In genomic region chr4:73454920-73455319, GRCh38 we compare ENCODE assay signal across 32 cellular contexts. TPM values are rescaled to one million over a fixed set of nuclear protein-coding genes. Genes with fewer than 3 reads are reported as not detected.
"Had no signal": no experiment of that assay in that cellular context is flagged by ENCODE, and none has a peak within 500 bp of the region (broad histone marks: within the 10 kb centered on the region; RNA-seq: fewer than 3 reads in every experiment).

No MANE protein-coding gene starts in this region.

- DNase-seq: stimulated activated CD4-positive, alpha-beta T cell treated with anti-CD3 and anti-CD28 coated beads, Interleukin-2, amount 100 ng/mL, for 48 hours; stimulated activated CD4-positive, alpha-beta T cell treated with anti-CD3 and anti-CD28 coated beads, Interleukin-4, amount 100 ng/mL, for 1 hour; stimulated activated CD4-positive, alpha-beta T cell treated with anti-CD3 and anti-CD28 coated beads, Interleukin-4, amount 100 ng/mL, for 24 hours; stimulated activated CD4-positive, alpha-beta T cell treated with anti-CD3 and anti-CD28 coated beads, Interleukin-4, amount 100 ng/mL, for 4 hours; stimulated activated CD8-positive, alpha-beta memory T cell treated with anti-CD3 and anti-CD28 coated beads, Interleukin-4, amount 100 ng/mL, for 48 hours; stimulated activated naive CD4-positive, alpha-beta T cell; stimulated activated naive CD4-positive, alpha-beta T cell treated with Interleukin-2 at 50 U/mL for 16 hours; stimulated activated naive CD8-positive, alpha-beta T cell treated with anti-CD3 and anti-CD28 coated beads, Interleukin-15, amount 100 ng/mL, for 72 hours; stimulated activated naive CD8-positive, alpha-beta T cell treated with anti-CD3 and anti-CD28 coated beads, Interleukin-15, Interleukin-2, amounts not matched to agents 100 U/mL and 50 U/mL, for 24 hours; stomach; substantia nigra; testis; thyroid gland; tibial artery; transverse colon; trophoblast cell; upper lobe of left lung; upper lobe of right lung; uterus had no signal

- H3K36me3 ChIP-seq: stomach, suprapubic skin, thoracic aorta, thyroid gland, tibial artery, tibial nerve, transverse colon, upper lobe of left lung, upper lobe of right lung, uterus, vagina had no signal

- ATAC-seq: stimulated activated effector memory CD8-positive, alpha-beta T cell treated with anti-CD3 and anti-CD28 coated beads, Interleukin-12 subunit alpha, Interleukin-12 subunit beta, amount 100 ng/mL, for 72 hours; stimulated activated memory B cell treated with anti-CD40 and anti-IgM and Interleukin-4, amounts not matched to agents 10 μg/mL and 1 μg/mL and 100 μg/mL, for 72 hours; stimulated activated naive CD8-positive, alpha-beta T cell treated with anti-CD3 and anti-CD28 coated beads, Interleukin-15, amount 100 ng/mL, for 72 hours; stimulated activated naive CD8-positive, alpha-beta T cell treated with anti-CD3 and anti-CD28 coated beads, Interleukin-15, Interleukin-2, amounts not matched to agents 100 U/mL and 50 U/mL, for 24 hours; upper lobe of right lung had no signal

- H3K4me1 Mint-ChIP-seq: stimulated activated effector memory CD8-positive, alpha-beta T cell treated with anti-CD3 and anti-CD28 coated beads, Interleukin-12 subunit alpha, Interleukin-12 subunit beta, amount 100 ng/mL, for 72 hours; stimulated activated memory B cell treated with anti-CD40 and anti-IgM and Interleukin-4, amounts not matched to agents 10 μg/mL and 1 μg/mL and 100 μg/mL, for 72 hours; stimulated activated naive CD8-positive, alpha-beta T cell treated with anti-CD3 and anti-CD28 coated beads, Interleukin-15, amount 100 ng/mL, for 72 hours had no signal

- FAIRE-seq: urothelium cell line had no signal

- H3K4me3 Mint-ChIP-seq: stimulated activated effector memory CD8-positive, alpha-beta T cell treated with anti-CD3 and anti-CD28 coated beads, Interleukin-12 subunit alpha, Interleukin-12 subunit beta, amount 100 ng/mL, for 72 hours; stimulated activated memory B cell treated with anti-CD40 and anti-IgM and Interleukin-4, amounts not matched to agents 10 μg/mL and 1 μg/mL and 100 μg/mL, for 72 hours; stimulated activated naive CD8-positive, alpha-beta T cell treated with anti-CD3 and anti-CD28 coated beads, Interleukin-15, amount 100 ng/mL, for 72 hours; stimulated activated naive CD8-positive, alpha-beta T cell treated with anti-CD3 and anti-CD28 coated beads, Interleukin-15, Interleukin-2, amounts not matched to agents 100 ng/mL and 50 ng/mL, for 24 hours; type B pancreatic cell had no signal

- H3K9me3 Mint-ChIP-seq: stimulated activated memory B cell treated with anti-CD40 and anti-IgM and Interleukin-4, amounts not matched to agents 10 μg/mL and 1 μg/mL and 100 μg/mL, for 72 hours; stimulated activated naive CD8-positive, alpha-beta T cell treated with anti-CD3 and anti-CD28 coated beads, Interleukin-15, amount 100 ng/mL, for 72 hours; stimulated activated naive CD8-positive, alpha-beta T cell treated with anti-CD3 and anti-CD28 coated beads, Interleukin-15, Interleukin-2, amounts not matched to agents 100 ng/mL and 50 ng/mL, for 24 hours; type B pancreatic cell had no signal

- H3K27me3 ChIP-seq: stomach, suprapubic skin, testis, thyroid gland, tibial artery, tibial nerve, transverse colon, upper lobe of left lung, upper lobe of right lung, uterus, vagina had no signal

- H3K36me3 Mint-ChIP-seq: stimulated activated effector memory CD8-positive, alpha-beta T cell treated with anti-CD3 and anti-CD28 coated beads, Interleukin-12 subunit alpha, Interleukin-12 subunit beta, amount 100 ng/mL, for 72 hours; stimulated activated memory B cell treated with anti-CD40 and anti-IgM and Interleukin-4, amounts not matched to agents 10 μg/mL and 1 μg/mL and 100 μg/mL, for 72 hours; type B pancreatic cell had no signal

- H3K27ac Mint-ChIP-seq: stimulated activated effector memory CD8-positive, alpha-beta T cell treated with anti-CD3 and anti-CD28 coated beads, Interleukin-12 subunit alpha, Interleukin-12 subunit beta, amount 100 ng/mL, for 72 hours; stimulated activated memory B cell treated with anti-CD40 and anti-IgM and Interleukin-4, amounts not matched to agents 10 μg/mL and 1 μg/mL and 100 μg/mL, for 72 hours; stimulated activated naive CD8-positive, alpha-beta T cell treated with anti-CD3 and anti-CD28 coated beads, Interleukin-15, amount 100 ng/mL, for 72 hours; stimulated activated naive CD8-positive, alpha-beta T cell treated with anti-CD3 and anti-CD28 coated beads, Interleukin-15, Interleukin-2, amounts not matched to agents 100 ng/mL and 50 ng/mL, for 24 hours; type B pancreatic cell had no signal

- H3K27ac ChIP-seq: stomach, suprapubic skin, testis, thoracic aorta, thyroid gland, tibial artery, tibial nerve, transverse colon, upper lobe of left lung, upper lobe of right lung, uterus, vagina had no signal

- H3K4me3 ChIP-seq: stomach, suprapubic skin, testis, thoracic aorta, thyroid gland, tibial artery, tibial nerve, transverse colon, upper lobe of left lung, upper lobe of right lung, uterus, vagina had no signal

- H3K9me3 ChIP-seq: stomach, suprapubic skin, testis, thoracic aorta, thyroid gland, tibial artery, tibial nerve, transverse colon, upper lobe of left lung, upper lobe of right lung, uterus, vagina had no signal

- H3K4me1 ChIP-seq: testis, thyroid gland, tibial artery, upper lobe of left lung, upper lobe of right lung, uterus, vagina had no signal

RNA-seq across cellular contexts. Expression of gene AFP, which starts 18.9 kb away (rescaled TPM):
- total RNA-seq: subcutaneous adipose tissue, suprapubic skin, temporal lobe, testis, thoracic aorta, thyroid gland, tibial nerve, transverse colon, upper lobe of right lung, ureter, urinary bladder, uterus, vagina had no signal
- polyA plus RNA-seq: stomach, urinary bladder had no signal

RNA-seq across cellular contexts. Expression of gene AFM, which starts 26.6 kb away (rescaled TPM):
- total RNA-seq: subcutaneous adipose tissue, suprapubic skin, temporal lobe, thoracic aorta, thyroid gland, tibial nerve, transverse colon, upper lobe of right lung, ureter, urinary bladder, vagina had no signal

RNA-seq across cellular contexts. Expression of gene ALB, which starts 50.8 kb away (rescaled TPM):
- total RNA-seq: thoracic aorta, vagina had no signal
